ENCODE assay signal across 8 cellular contexts in the genomic region with DNA sequence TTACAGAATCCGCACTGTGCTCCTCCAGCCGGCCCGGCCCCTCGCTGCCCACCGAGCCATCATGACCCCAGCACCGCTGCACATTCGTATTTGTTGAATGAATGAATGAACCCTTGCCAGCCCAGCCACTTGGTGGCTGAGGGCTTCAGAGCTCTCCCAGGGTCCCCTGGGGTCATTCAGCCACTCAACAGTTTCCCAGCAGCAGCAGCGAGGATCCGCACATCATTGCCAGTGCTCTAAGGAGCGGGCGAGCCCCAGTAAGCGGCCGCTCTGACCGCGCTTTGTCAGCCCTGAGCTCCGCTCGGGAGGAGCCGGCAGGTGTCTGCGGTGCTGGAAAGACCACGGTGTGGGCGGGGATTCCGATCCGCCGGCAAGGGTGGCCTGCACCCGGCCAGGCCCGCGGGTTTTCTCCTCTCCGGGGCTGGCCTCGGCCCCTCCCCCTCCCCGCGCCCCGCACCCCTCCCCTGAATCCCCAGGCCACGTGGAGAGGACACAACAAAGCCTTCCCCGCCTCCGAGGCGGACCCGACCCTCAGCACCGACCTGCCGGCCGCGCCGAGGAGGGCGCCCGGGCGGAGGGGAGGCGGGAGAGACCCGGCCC. TPM values are rescaled to one million over a fixed set of nuclear protein-coding genes. Genes with fewer than 3 reads are reported as not detected.
A peak's percentile ranks its signal among the peaks of the same experiment; 100 is the strongest.
DNase-seq lines count a peak whose midpoint lies in the region; ATAC-seq and TF ChIP-seq lines count a peak whose summit lies in the region.

No MANE protein-coding gene starts in this region.

- 4 to 11% (median 5%) methylated on average over 20 to 44 of the region's 47 CpGs for WGBS in psoas muscle, 3 donors

- CTCF ChIA-PET in Panc1 (lab: Charles Lee), result interaction anchor here (1.1 kb wide), 1 partner anchor 12 kb away, joined by 6 read pairs; no protein-coding TSS in a partner anchor

- POLR2A ChIA-PET in Panc1 (lab: Charles Lee), result no interaction called here

- no TSS peak for BruUV-seq in Panc1 (replicated peaks; lab: Mats Ljungman, UMichigan)

- no peaks in the 10 kb centered on the region for H3K36me3 ChIP-seq in Panc1 (ENCODE audit: control insufficient read depth, insufficient read depth, low read length)
- no peaks in the 10 kb centered on the region for H3K36me3 ChIP-seq in cardiac muscle cell
- no peaks in the 10 kb centered on the region for H3K36me3 ChIP-seq in psoas muscle (ENCODE audit: insufficient read depth in 1 of 2, low read depth in 1 of 2)

- intact Hi-C loops in Panc1 (cut with micrococcal nuclease; ENCODE audit: unreplicated experiment), result no loop called here
- intact Hi-C loops in psoas muscle (cut with DNase I), result no loop called here

- ATAC-seq in HG03175 (IDR thresholded peaks at IDR 0.05; ENCODE audit: unreplicated experiment), result peak; percentile 23
- peak; percentile 62 for ATAC-seq in Panc1
- peak; percentile 40 to 69 (median 62) for ATAC-seq in psoas muscle
- no peak for ATAC-seq in GM21447 (IDR thresholded peaks at IDR 0.05; ENCODE audit: unreplicated experiment)
- no peak for ATAC-seq in HG03159 (IDR thresholded peaks at IDR 0.05; ENCODE audit: unreplicated experiment)

- H3K9me3 ChIP-seq in Panc1 (ENCODE audit: control insufficient read depth, insufficient read depth, low read depth, low read length) (no peaks in the 10 kb centered on the region), cardiac muscle cell (ENCODE audit: low read depth) (no peaks in the 10 kb centered on the region), psoas muscle (no peaks in the 10 kb centered on the region)

- H3K27ac ChIP-seq in Panc1 (ENCODE audit: low read length), result peak overlapping the region; percentile 56
- H3K27ac ChIP-seq in cardiac muscle cell, result no peak overlapping the region
- H3K27ac ChIP-seq in psoas muscle, result no peak overlapping the region

- DNase-seq in Panc1 (ENCODE audit: low read depth, low spot score), result no peak
- peak; percentile 56 for DNase-seq in activated gamma-delta T cell treated with Interleukin-2 at 50 U/mL for 16 hours
- peak; percentile 29 to 72 for DNase-seq in cardiac muscle cell (ENCODE audit: low read depth in 1 of 2, low spot score in 1 of 2)
- DNase-seq in psoas muscle, result peak; percentile 42 to 71

- H3K27me3 ChIP-seq in Panc1 (ENCODE audit: control insufficient read depth, insufficient read depth, low read length), result no peaks in the 10 kb centered on the region
- H3K27me3 ChIP-seq in cardiac muscle cell, result no peaks in the 10 kb centered on the region
- no peaks in the 10 kb centered on the region for H3K27me3 ChIP-seq in psoas muscle (ENCODE audit: insufficient read depth in 3 of 3, low read length in 2 of 3)

- in situ Hi-C loops in Panc1 (cut with HindIII; ENCODE audit: low pct_unique_long_range_greater_than_20kb, low sequenced_read_pairs), result no loop called here

- H3K4me3 ChIP-seq in GM12875 (ENCODE audit: low read depth, low read length) (peak overlapping the region; percentile 90), Panc1 (ENCODE audit: low read depth in 2 of 2, low read length in 2 of 2) (peak overlapping the region; percentile 60 to 66), cardiac muscle cell (peak overlapping the region; percentile 74), psoas muscle (peak overlapping the region; percentile 78)

- H3K4me1 ChIP-seq in Panc1 (ENCODE audit: control insufficient read depth, insufficient read depth, low read length) (peaks cover 31% of the 10 kb centered on the region), cardiac muscle cell (ENCODE audit: low read depth) (peaks cover 5% of the 10 kb centered on the region), psoas muscle (peaks cover 9% of the 10 kb centered on the region)

- no peak for TF ChIP-seq CTCF in GM12875 (IDR thresholded peaks at IDR 0.05; ENCODE audit: borderline replicate concordance, insufficient read depth, low read depth, low read length)
- no peak for TF ChIP-seq CTCF in Panc1 (IDR thresholded peaks at IDR 0.05)
- no peak for TF ChIP-seq CTCF in cardiac muscle cell (IDR thresholded peaks at IDR 0.05; ENCODE audit: low read depth, low read length)
- TF ChIP-seq CTCF in psoas muscle (IDR thresholded peaks at IDR 0.05), result no peak

RNA-seq across cellular contexts. Expression of a gene that starts 0.6 kb away (rescaled TPM):
- total RNA-seq in Panc1 (2021; ENCODE audit: unreplicated experiment) (66.7 TPM), cardiac muscle cell (36.0 and 57.7 TPM in 2 replicates), psoas muscle (10 to 100 TPM in 2 of 4 donors, 1 to 10 TPM in 2; 5.6 to 19.4 (median 8.3) TPM)
- polyA plus RNA-seq in Panc1 (2012; ENCODE audit: insufficient read length), result 92.6 TPM
- polyA plus RNA-seq in cardiac muscle cell (30.8 and 40.8 TPM in 2 replicates), psoas muscle (10 to 100 TPM in 1 of 3 donors, 1 to 10 TPM in 2; 7.8 to 27.4 (median 9.9) TPM)

Comparison
In these comparisons a context has a peak if more than half of its experiments do, and no peak if none do; other contexts are left out.
1. ATAC-seq: peak in HG03175 (single experiment), Panc1 (single experiment) and psoas muscle (4 of 4); none in GM21447 (single experiment) and HG03159 (single experiment).
2. Peak in every context shown above with its lines, with median percentiles within 50 percentile points of each other: H3K4me3 ChIP-seq.